Comparison of ENCODE assay signal across 19 cellular contexts in genomic region chr9:84947412-84947972, GRCh38.
DNase-seq lines count a peak whose midpoint lies in the region; ATAC-seq, FAIRE-seq and TF ChIP-seq lines count a peak whose summit lies in the region.
"Had no signal": no experiment of that assay in that cellular context is flagged by ENCODE, and none has a peak within 500 bp of the region (broad histone marks: within the 10 kb centered on the region; RNA-seq: fewer than 3 reads in every experiment).

No MANE protein-coding gene starts in this region.

- DNase-seq in A549 (ENCODE audit: low read depth in 1 of 2, low spot score in 1 of 2) (peak; percentile 20 to 63), NCI-H526 (lab: John Stamatoyannopoulos, UW) (peak; percentile 42 to 62), colonic mucosa (peak; percentile 61), left kidney (ENCODE audit: low read depth, low spot score) (peak; percentile 21), lower leg skin (ENCODE audit: low spot score in 2 of 2) (no peak), DMS53 treated with DMSO at 0.1 percent for 48 hours (lab: John Stamatoyannopoulos, UW; ENCODE audit: unreplicated experiment) (no peak), NCI-H524 (lab: John Stamatoyannopoulos, UW) (no peak)
- DNase-seq: activated CD4-positive, alpha-beta memory T cell treated with anti-CD3 and anti-CD28 coated beads, Interleukin-2, amount 10 ng/mL, durations not matched to agents 7 days and 5 days; activated naive CD8-positive, alpha-beta T cell treated with anti-CD3 and anti-CD28 coated beads for 36 hours; activated T-cell treated with anti-CD3 and anti-CD28 coated beads, Interleukin-2, amount 50 U/mL, for 48 hours; body of pancreas; immature natural killer cell; NCI-H1694; nephron progenitor cell; NK-92 treated with Interleukin-12 subunit alpha and Interleukin-12 subunit beta, amount 100 ng/mL, for 24 hours; retina; testis had no signal

- H3K36me3 ChIP-seq in colonic mucosa = no peaks in the 10 kb centered on the region

- FAIRE-seq in A549 (lab: Jason Lieb, UNC) = no peak

- H3K27me3 ChIP-seq in colonic mucosa = no peaks in the 10 kb centered on the region
- H3K27me3 ChIP-seq: body of pancreas, testis had no signal

- intact Hi-C loops in colonic mucosa (cut with DNase I) (no loop called here), lower leg skin (cut with DNase I; ENCODE audit: low total_unique reads) (no loop called here)

- peaks cover 10% of the 10 kb centered on the region; the same call in 2 of the 3 replicates for H3K4me1 ChIP-seq in A549
- H3K4me1 ChIP-seq in colonic mucosa = no peaks in the 10 kb centered on the region
- H3K4me1 ChIP-seq: body of pancreas, testis had no signal

- WGBS in A549 (ENCODE audit: missing lambda C conversion rate) = 49% methylated on average over 5 of the region's 5 CpGs
- WGBS in lower leg skin, 2 donors = 46 to 48% methylated on average over 5 of the region's 5 CpGs

- H3K4me3 ChIP-seq in A549 (no peak overlapping the region), colonic mucosa (no peak overlapping the region), lower leg skin (ENCODE audit: low read depth, poor library complexity, severe bottlenecking) (no peak overlapping the region)
- H3K4me3 ChIP-seq: body of pancreas, GM23338, testis had no signal

- POLR2A ChIA-PET in A549 (lab: Yijun Ruan, JAX) = no interaction called here

- CTCF ChIA-PET in A549 (lab: Yijun Ruan, JAX) = interaction anchor here (1.0 to 4.8 kb wide), 4 partner anchors 10 to 662 kb away, joined by 3 to 20 read pairs (median 4); no protein-coding TSS in a partner anchor

- no peak overlapping the region for H3K4me2 ChIP-seq in A549
- H3K4me2 ChIP-seq: GM23338 had no signal

- H3K9me3 ChIP-seq in A549 (no peaks in the 10 kb centered on the region; the same call in 2 of the 3 replicates), colonic mucosa (no peaks in the 10 kb centered on the region)
- H3K9me3 ChIP-seq: body of pancreas, testis had no signal

- H3K27ac ChIP-seq in A549 (no peak overlapping the region), colonic mucosa (no peak overlapping the region)
- H3K27ac ChIP-seq: body of pancreas, testis had no signal

- no peak overlapping the region for H3K9ac ChIP-seq in colonic mucosa (ENCODE audit: low read depth in 2 of 2, low read length in 2 of 2)

- TF ChIP-seq POLR2A in A549 (IDR thresholded peaks at IDR 0.05; ENCODE audit: low read length) = no peak
- no peak for TF ChIP-seq POLR2A in lower leg skin (IDR thresholded peaks at IDR 0.05)

- TF ChIP-seq RAD21 in A549 (conservative IDR thresholded peaks at IDR 0.05 in 1 of 2, IDR thresholded peaks at IDR 0.05 in 1 of 2) = no peak

- TF ChIP-seq EP300 in A549 (IDR thresholded peaks at IDR 0.05) = no peak

- TF ChIP-seq CTCF in A549 (IDR thresholded peaks at IDR 0.05) (no peak), colonic mucosa (IDR thresholded peaks at IDR 0.05) (no peak), lower leg skin (IDR thresholded peaks at IDR 0.05) (no peak)

- ATAC-seq in A549 = peak; percentile 39 to 67; a peak in 3 of 6 replicates
- no peak for ATAC-seq in GM21447 (IDR thresholded peaks at IDR 0.05; ENCODE audit: unreplicated experiment)
- ATAC-seq: body of pancreas, GM23338 had no signal

TF ChIP-seq in A549, 52 proteins besides CTCF, POLR2A, EP300 and RAD21:
- TF ChIP-seq CHD2 (IDR thresholded peaks at IDR 0.05; ENCODE audit: low read length, partially characterized antibody) (no peak), ZSCAN20 (CRISPR knock-in tag; IDR thresholded peaks at IDR 0.05) (no peak), EHF (CRISPR knock-in tag; IDR thresholded peaks at IDR 0.05) (no peak), PHF8 (IDR thresholded peaks at IDR 0.05; ENCODE audit: borderline replicate concordance, low read depth) (no peak), ZNF302 (CRISPR knock-in tag; IDR thresholded peaks at IDR 0.05) (no peak), NR3C1 (IDR thresholded peaks at IDR 0.05) (no peak), HDAC2 (IDR thresholded peaks at IDR 0.05) (no peak)

Comparison
In these comparisons a context has a peak if more than half of its experiments do, and no peak if none do; other contexts are left out.
1. DNase-seq: peak in A549 (2 of 2), NCI-H526 (2 of 2), colonic mucosa (single experiment) and left kidney (single experiment); none in lower leg skin (0 of 2), DMS53 treated with DMSO at 0.1 percent for 48 hours (single experiment) and NCI-H524 (0 of 2).